ENCODE assay signal across 2 cellular contexts in the genomic region with DNA sequence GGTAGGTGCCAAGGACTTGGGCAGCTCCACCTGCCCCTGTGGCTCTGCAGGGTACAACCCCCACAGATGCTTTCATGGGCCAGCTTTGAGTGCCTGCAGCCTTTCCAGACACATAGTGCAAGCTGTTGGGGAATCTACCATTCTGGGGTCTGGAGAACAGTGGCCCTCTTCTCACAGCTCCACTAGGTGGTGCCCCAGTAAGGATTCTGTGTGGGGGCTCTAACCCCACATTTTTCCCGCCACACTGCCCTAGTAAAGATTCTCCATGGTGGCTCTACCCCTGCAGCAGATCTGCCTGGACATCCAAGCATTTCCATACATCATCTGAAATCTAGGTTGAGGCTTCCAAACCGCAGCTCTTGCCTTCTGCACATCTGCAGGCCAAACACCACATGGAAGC.
TF ChIP-seq lines count a peak whose summit lies in the region.

No MANE protein-coding gene starts in this region.

TF ChIP-seq in GM23338, 12 proteins besides CTCF, POLR2A, EP300 and RAD21 (continues in another document):
- TF ChIP-seq, protein P1, sequence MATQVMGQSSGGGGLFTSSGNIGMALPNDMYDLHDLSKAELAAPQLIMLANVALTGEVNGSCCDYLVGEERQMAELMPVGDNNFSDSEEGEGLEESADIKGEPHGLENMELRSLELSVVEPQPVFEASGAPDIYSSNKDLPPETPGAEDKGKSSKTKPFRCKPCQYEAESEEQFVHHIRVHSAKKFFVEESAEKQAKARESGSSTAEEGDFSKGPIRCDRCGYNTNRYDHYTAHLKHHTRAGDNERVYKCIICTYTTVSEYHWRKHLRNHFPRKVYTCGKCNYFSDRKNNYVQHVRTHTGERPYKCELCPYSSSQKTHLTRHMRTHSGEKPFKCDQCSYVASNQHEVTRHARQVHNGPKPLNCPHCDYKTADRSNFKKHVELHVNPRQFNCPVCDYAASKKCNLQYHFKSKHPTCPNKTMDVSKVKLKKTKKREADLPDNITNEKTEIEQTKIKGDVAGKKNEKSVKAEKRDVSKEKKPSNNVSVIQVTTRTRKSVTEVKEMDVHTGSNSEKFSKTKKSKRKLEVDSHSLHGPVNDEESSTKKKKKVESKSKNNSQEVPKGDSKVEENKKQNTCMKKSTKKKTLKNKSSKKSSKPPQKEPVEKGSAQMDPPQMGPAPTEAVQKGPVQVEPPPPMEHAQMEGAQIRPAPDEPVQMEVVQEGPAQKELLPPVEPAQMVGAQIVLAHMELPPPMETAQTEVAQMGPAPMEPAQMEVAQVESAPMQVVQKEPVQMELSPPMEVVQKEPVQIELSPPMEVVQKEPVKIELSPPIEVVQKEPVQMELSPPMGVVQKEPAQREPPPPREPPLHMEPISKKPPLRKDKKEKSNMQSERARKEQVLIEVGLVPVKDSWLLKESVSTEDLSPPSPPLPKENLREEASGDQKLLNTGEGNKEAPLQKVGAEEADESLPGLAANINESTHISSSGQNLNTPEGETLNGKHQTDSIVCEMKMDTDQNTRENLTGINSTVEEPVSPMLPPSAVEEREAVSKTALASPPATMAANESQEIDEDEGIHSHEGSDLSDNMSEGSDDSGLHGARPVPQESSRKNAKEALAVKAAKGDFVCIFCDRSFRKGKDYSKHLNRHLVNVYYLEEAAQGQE (IDR thresholded peaks at IDR 0.05; ENCODE audit: unreplicated experiment): no peak
- no peak for TF ChIP-seq STAT1 (IDR thresholded peaks at IDR 0.05; ENCODE audit: unreplicated experiment)
- no peak for TF ChIP-seq ZNF331 (CRISPR knock-in tag; IDR thresholded peaks at IDR 0.05; ENCODE audit: low read depth)
- no peak for TF ChIP-seq EZH2 (IDR thresholded peaks at IDR 0.05; ENCODE audit: low read depth, unreplicated experiment)
- no peak for TF ChIP-seq ZNF114 (CRISPR knock-in tag; IDR thresholded peaks at IDR 0.05)
- TF ChIP-seq, protein P2, sequence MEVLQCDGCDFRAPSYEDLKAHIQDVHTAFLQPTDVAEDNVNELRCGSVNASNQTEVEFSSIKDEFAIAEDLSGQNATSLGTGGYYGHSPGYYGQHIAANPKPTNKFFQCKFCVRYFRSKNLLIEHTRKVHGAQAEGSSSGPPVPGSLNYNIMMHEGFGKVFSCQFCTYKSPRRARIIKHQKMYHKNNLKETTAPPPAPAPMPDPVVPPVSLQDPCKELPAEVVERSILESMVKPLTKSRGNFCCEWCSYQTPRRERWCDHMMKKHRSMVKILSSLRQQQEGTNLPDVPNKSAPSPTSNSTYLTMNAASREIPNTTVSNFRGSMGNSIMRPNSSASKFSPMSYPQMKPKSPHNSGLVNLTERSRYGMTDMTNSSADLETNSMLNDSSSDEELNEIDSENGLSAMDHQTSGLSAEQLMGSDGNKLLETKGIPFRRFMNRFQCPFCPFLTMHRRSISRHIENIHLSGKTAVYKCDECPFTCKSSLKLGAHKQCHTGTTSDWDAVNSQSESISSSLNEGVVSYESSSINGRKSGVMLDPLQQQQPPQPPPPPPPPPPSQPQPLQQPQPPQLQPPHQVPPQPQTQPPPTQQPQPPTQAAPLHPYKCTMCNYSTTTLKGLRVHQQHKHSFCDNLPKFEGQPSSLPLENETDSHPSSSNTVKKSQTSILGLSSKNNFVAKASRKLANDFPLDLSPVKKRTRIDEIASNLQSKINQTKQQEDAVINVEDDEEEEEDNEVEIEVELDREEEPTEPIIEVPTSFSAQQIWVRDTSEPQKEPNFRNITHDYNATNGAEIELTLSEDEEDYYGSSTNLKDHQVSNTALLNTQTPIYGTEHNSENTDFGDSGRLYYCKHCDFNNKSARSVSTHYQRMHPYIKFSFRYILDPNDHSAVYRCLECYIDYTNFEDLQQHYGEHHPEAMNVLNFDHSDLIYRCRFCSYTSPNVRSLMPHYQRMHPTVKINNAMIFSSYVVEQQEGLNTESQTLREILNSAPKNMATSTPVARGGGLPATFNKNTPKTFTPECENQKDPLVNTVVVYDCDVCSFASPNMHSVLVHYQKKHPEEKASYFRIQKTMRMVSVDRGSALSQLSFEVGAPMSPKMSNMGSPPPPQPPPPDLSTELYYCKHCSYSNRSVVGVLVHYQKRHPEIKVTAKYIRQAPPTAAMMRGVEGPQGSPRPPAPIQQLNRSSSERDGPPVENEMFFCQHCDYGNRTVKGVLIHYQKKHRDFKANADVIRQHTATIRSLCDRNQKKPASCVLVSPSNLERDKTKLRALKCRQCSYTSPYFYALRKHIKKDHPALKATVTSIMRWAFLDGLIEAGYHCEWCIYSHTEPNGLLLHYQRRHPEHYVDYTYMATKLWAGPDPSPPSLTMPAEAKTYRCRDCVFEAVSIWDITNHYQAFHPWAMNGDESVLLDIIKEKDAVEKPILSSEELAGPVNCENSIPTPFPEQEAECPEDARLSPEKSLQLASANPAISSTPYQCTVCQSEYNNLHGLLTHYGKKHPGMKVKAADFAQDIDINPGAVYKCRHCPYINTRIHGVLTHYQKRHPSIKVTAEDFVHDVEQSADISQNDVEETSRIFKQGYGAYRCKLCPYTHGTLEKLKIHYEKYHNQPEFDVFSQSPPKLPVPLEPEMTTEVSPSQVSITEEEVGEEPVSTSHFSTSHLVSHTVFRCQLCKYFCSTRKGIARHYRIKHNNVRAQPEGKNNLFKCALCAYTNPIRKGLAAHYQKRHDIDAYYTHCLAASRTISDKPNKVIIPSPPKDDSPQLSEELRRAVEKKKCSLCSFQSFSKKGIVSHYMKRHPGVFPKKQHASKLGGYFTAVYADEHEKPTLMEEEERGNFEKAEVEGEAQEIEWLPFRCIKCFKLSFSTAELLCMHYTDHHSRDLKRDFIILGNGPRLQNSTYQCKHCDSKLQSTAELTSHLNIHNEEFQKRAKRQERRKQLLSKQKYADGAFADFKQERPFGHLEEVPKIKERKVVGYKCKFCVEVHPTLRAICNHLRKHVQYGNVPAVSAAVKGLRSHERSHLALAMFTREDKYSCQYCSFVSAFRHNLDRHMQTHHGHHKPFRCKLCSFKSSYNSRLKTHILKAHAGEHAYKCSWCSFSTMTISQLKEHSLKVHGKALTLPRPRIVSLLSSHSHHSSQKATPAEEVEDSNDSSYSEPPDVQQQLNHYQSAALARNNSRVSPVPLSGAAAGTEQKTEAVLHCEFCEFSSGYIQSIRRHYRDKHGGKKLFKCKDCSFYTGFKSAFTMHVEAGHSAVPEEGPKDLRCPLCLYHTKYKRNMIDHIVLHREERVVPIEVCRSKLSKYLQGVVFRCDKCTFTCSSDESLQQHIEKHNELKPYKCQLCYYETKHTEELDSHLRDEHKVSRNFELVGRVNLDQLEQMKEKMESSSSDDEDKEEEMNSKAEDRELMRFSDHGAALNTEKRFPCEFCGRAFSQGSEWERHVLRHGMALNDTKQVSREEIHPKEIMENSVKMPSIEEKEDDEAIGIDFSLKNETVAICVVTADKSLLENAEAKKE (CRISPR knock-in tag; IDR thresholded peaks at IDR 0.05): no peak
- no peak for TF ChIP-seq EZH2phosphoT487 (IDR thresholded peaks at IDR 0.05; ENCODE audit: unreplicated experiment)
- TF ChIP-seq CREB1 (CRISPR knock-in tag; IDR thresholded peaks at IDR 0.05; ENCODE audit: low read depth): no peak
- TF ChIP-seq JUNB (IDR thresholded peaks at IDR 0.05; ENCODE audit: unreplicated experiment): no peak
- TF ChIP-seq POLR2AphosphoS5 (IDR thresholded peaks at IDR 0.05; ENCODE audit: low read depth): no peak
- no peak for TF ChIP-seq NANOG (IDR thresholded peaks at IDR 0.05; ENCODE audit: borderline replicate concordance)

TF ChIP-seq in endothelial cell of umbilical vein, 7 proteins besides CTCF, POLR2A, EP300 and RAD21:
- no peak for TF ChIP-seq EZH2 (IDR thresholded peaks at IDR 0.05; ENCODE audit: borderline replicate concordance, low read depth, low read length, severe bottlenecking)
- no peak for TF ChIP-seq MYC (IDR thresholded peaks at IDR 0.05; ENCODE audit: low read depth, low read length)
- no peak for TF ChIP-seq GATA2 (IDR thresholded peaks at IDR 0.05; ENCODE audit: insufficient read depth, insufficient read length, low read depth, low read length)
- TF ChIP-seq POLR2AphosphoS5 (IDR thresholded peaks at IDR 0.05; ENCODE audit: insufficient read depth, low read depth, low read length): no peak
- no peak for TF ChIP-seq JUN (IDR thresholded peaks at IDR 0.05; ENCODE audit: borderline replicate concordance, insufficient read depth, insufficient read length, low read depth)
- no peak for TF ChIP-seq FOS (IDR thresholded peaks at IDR 0.05; ENCODE audit: borderline replicate concordance, insufficient read depth, low read length)
- TF ChIP-seq, protein P3, sequence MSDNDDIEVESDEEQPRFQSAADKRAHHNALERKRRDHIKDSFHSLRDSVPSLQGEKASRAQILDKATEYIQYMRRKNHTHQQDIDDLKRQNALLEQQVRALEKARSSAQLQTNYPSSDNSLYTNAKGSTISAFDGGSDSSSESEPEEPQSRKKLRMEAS (IDR thresholded peaks at IDR 0.05; ENCODE audit: insufficient read depth, insufficient read length): no peak
